ENCODE assay signal across 8 cellular contexts in genomic region chr9:35829084-35829763, GRCh38. TPM values are rescaled to one million over a fixed set of nuclear protein-coding genes. Genes with fewer than 3 reads are reported as not detected.
DNase-seq lines count a peak whose midpoint lies in the region; ATAC-seq and TF ChIP-seq lines count a peak whose summit lies in the region.

TSS of gene TMEM8B (plus strand) at chr9:35829228. CDS start at chr9:35829448, 220 bp downstream.

- H3K9me3 ChIP-seq in right lobe of liver, result no peaks in the 10 kb centered on the region

- peak; percentile 72 for ATAC-seq in GM19328 (IDR thresholded peaks at IDR 0.05; ENCODE audit: unreplicated experiment)
- ATAC-seq in HG03460 (IDR thresholded peaks at IDR 0.05; ENCODE audit: unreplicated experiment), result peak; percentile 72
- peak; percentile 84 to 93 (median 90) for ATAC-seq in right lobe of liver

- H3K27ac ChIP-seq in right lobe of liver, result peak within 1 kb of the TSS; percentile 81 to 87 (median 82)

- no peaks in the 10 kb centered on the region for H3K27me3 ChIP-seq in right lobe of liver

- 0% methylated on average over 7 of the region's 53 CpGs for WGBS in right lobe of liver (ENCODE audit: insufficient coverage, low coverage, low lambda C conversion rate, missing lambda C conversion rate)

- DNase-seq in AG20443 (ENCODE audit: low spot score) (peak; percentile 96), NCI-H526 treated with DMSO at 0.1 percent for 48 hours (lab: John Stamatoyannopoulos, UW) (peak; percentile 75), dermis blood vessel endothelial cell (peak; percentile 94), right lobe of liver (peak; percentile 96 to 97 (median 97))
- peak; percentile 87 to 92 for DNase-seq in activated CD4-positive, alpha-beta T cell treated with anti-CD3 and anti-CD28 coated beads, Interleukin-2, amount 50 U/mL, for 24 hours (ENCODE audit: low read depth in 1 of 2, low spot score in 1 of 2)
- DNase-seq in stimulated activated CD4-positive, alpha-beta T cell treated with anti-CD3 and anti-CD28 coated beads, Interleukin-4, amount 100 ng/mL, for 1 hour, result peak; percentile 97

- TF ChIP-seq CTCF in right lobe of liver (IDR thresholded peaks at IDR 0.05), result no peak

- peaks cover 0 to 25% (median 1%) of the 10 kb centered on the region in 4 donors for H3K4me1 ChIP-seq in right lobe of liver

- intact Hi-C loops in right lobe of liver (cut with DNase I), result loop anchor here in 1 of 2 donors (10.0 kb wide), 1 partner anchor 56 kb away; no protein-coding TSS in a partner anchor

- TF ChIP-seq POLR2A in right lobe of liver (IDR thresholded peaks at IDR 0.05), result no peak

- peak within 1 kb of the TSS; percentile 62 to 88 (median 75) for H3K4me3 ChIP-seq in right lobe of liver

- no peaks in the 10 kb centered on the region for H3K36me3 ChIP-seq in right lobe of liver

RNA-seq across cellular contexts. Expression of gene TMEM8B, which starts in this region (rescaled TPM):
- under 0.01 and 0.23 TPM in 2 replicates for total RNA-seq in dermis blood vessel endothelial cell
- 1 to 10 TPM; 1.7 to 4.7 (median 3.5) TPM for total RNA-seq in right lobe of liver

Comparison
In these comparisons a context has a peak if more than half of its experiments do, and no peak if none do; other contexts are left out.
1. Peak in every context shown above with its lines: DNase-seq, ATAC-seq, H3K4me3 ChIP-seq and H3K27ac ChIP-seq.
2. Peak in DNase-seq in dermis blood vessel endothelial cell; RNA of the gene not detected or under 1 TPM.